In the genomic region with DNA sequence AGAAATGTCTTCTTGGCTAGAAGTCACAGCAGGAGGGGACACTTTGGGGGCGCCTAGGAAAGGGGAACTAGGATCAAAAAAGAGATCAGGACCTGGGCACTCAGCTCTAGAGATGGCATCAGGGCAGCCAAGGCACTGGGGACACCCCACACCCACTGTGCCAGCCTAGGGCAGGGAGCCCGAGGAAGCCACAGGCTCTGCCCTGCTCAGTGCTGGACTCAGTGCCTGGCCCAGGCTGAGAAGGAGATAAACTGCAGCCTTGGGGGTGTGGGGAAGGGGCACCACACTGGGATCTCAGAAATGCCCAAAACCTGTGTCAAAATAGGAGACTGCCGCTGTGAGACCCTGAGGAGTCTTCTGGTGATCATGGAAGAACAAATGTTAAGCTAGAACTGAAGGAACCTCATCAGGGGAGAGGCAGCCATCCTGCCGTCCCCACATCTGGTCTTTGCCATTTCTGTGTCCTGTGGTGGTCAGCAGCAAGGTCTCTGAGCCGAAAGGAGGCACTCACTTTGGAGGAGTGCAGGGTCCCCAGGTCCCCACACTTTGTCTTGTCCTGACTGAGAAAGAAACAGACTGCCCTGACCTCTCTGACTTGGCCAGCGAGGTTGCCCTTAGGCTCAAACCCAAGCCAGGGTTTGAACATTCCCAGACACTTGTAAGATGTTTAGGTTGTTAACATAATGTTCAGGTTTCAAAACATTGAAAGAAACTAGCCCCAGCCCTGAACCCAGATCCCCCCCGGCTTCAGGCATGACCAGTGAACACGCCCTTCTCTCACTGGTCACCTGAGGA, we compare ENCODE assay signal across 15 cellular contexts. TPM values are rescaled to one million over a fixed set of nuclear protein-coding genes. Genes with fewer than 3 reads are reported as not detected.
DNase-seq lines count a peak whose midpoint lies in the region; ATAC-seq, FAIRE-seq and TF ChIP-seq lines count a peak whose summit lies in the region.
"Had no signal": no experiment of that assay in that cellular context is flagged by ENCODE, and none has a peak within 500 bp of the region (broad histone marks: within the 10 kb centered on the region; RNA-seq: fewer than 3 reads in every experiment).

No MANE protein-coding gene starts in this region.

- H3K27me3 Mint-ChIP-seq in activated CD4-positive, alpha-beta T cell treated with anti-CD3 and anti-CD28 coated beads for 36 hours, result no peaks in the 10 kb centered on the region
- H3K27me3 Mint-ChIP-seq in brain, result peaks cover 3% of the 10 kb centered on the region

- peak overlapping the region; percentile 32 for H3K4me3 Mint-ChIP-seq in activated CD4-positive, alpha-beta T cell treated with anti-CD3 and anti-CD28 coated beads for 36 hours
- peak overlapping the region; percentile 48 to 86 (median 84) for H3K4me3 Mint-ChIP-seq in brain

- POLR2A ChIA-PET in activated CD4-positive, alpha-beta T cell treated with anti-CD3 and anti-CD28 coated beads for 36 hours (lab: Charles Lee), result no interaction called here

- H3K9me3 ChIP-seq in MG63 (no peaks in the 10 kb centered on the region; the same call in 1 of the 2 replicates), gastrocnemius medialis (no peaks in the 10 kb centered on the region), small intestine (ENCODE audit: control insufficient read depth, low read depth) (no peaks in the 10 kb centered on the region)
- H3K9me3 ChIP-seq: thyroid gland had no signal

- H3K36me3 ChIP-seq in MG63 (peaks cover 72% of the 10 kb centered on the region), gastrocnemius medialis (peaks cover 0 to 32% of the 10 kb centered on the region in 2 donors), small intestine (ENCODE audit: control insufficient read depth in 2 of 2, insufficient read depth in 2 of 2, low read length in 2 of 2) (peaks cover 4 to 16% of the 10 kb centered on the region in 2 donors)

- H3K27ac ChIP-seq in gastrocnemius medialis (peak overlapping the region in 2 of 4 donors; percentile 80 to 91), small intestine (ENCODE audit: low read depth in 1 of 2, low read length in 1 of 2) (no peak overlapping the region)

- peaks cover 34% of the 10 kb centered on the region for H3K36me3 Mint-ChIP-seq in activated CD4-positive, alpha-beta T cell treated with anti-CD3 and anti-CD28 coated beads for 36 hours (ENCODE audit: low read depth)
- H3K36me3 Mint-ChIP-seq in brain, result peaks cover 26% of the 10 kb centered on the region

- no peaks in the 10 kb centered on the region for H3K27me3 ChIP-seq in MG63
- no peaks in the 10 kb centered on the region for H3K27me3 ChIP-seq in gastrocnemius medialis
- no peaks in the 10 kb centered on the region for H3K27me3 ChIP-seq in small intestine (ENCODE audit: control insufficient read depth in 2 of 2, insufficient read depth in 2 of 2, low read length in 2 of 2)
- H3K27me3 ChIP-seq: thyroid gland had no signal

- CTCF ChIA-PET in activated CD4-positive, alpha-beta T cell treated with anti-CD3 and anti-CD28 coated beads for 36 hours (lab: Charles Lee), result interaction anchor here (1.3 kb wide), 1 partner anchor 63 kb away, joined by 7 read pairs; no protein-coding TSS in a partner anchor

- intact Hi-C loops in activated CD4-positive, alpha-beta T cell treated with anti-CD3 and anti-CD28 coated beads for 36 hours (cut with DNase I, micrococcal nuclease), result loop anchor here (2.0 to 5.0 kb wide), 9 partner anchors 23 to 351 kb away; a partner anchor contains a TSS
- intact Hi-C loops in posterior vena cava (cut with DNase I), result no loop called here
- intact Hi-C loops in gastrocnemius medialis (cut with DNase I; ENCODE audit: low total_unique reads), result no loop called here

- no peak for TF ChIP-seq POLR2A in gastrocnemius medialis (IDR thresholded peaks at IDR 0.05)

- peak overlapping the region; percentile 63 for H3K27ac Mint-ChIP-seq in activated CD4-positive, alpha-beta T cell treated with anti-CD3 and anti-CD28 coated beads for 36 hours
- peak overlapping the region in 2 of 5 experiments; percentile 12 to 62 for H3K27ac Mint-ChIP-seq in brain

- FAIRE-seq in small intestine (lab: Jason Lieb, UNC), result no peak
- FAIRE-seq: A204.1, bronchial epithelial cell, GM12892 had no signal

- no peaks in the 10 kb centered on the region for H3K9me3 Mint-ChIP-seq in activated CD4-positive, alpha-beta T cell treated with anti-CD3 and anti-CD28 coated beads for 36 hours (ENCODE audit: low read depth)
- no peaks in the 10 kb centered on the region for H3K9me3 Mint-ChIP-seq in brain

- WGBS in small intestine, 3 donors, result 88 to 90% (median 89%) methylated on average over 8 of the region's 8 CpGs

- ATAC-seq in activated CD4-positive, alpha-beta T cell treated with anti-CD3 and anti-CD28 coated beads for 36 hours, result no peak
- ATAC-seq in gastrocnemius medialis, result no peak

- DNase-seq in activated CD4-positive, alpha-beta T cell treated with anti-CD3 and anti-CD28 coated beads for 36 hours, result no peak
- no peak for DNase-seq in activated CD4-positive, alpha-beta T cell treated with anti-CD3 and anti-CD28 coated beads for 1 hour
- DNase-seq in MG63 (no peak), posterior vena cava (ENCODE audit: low spot score) (peak; percentile 45), pons (ENCODE audit: low spot score) (no peak), gastrocnemius medialis (no peak), small intestine (no peak)
- DNase-seq: DMS79 treated with DMSO at 0.1 percent for 48 hours, NCI-H2029, thyroid gland had no signal

- in situ Hi-C loops in gastrocnemius medialis (cut with MboI; ENCODE audit: low sequenced_read_pairs in 4 of 4), result no loop called here

- TF ChIP-seq CTCF in brain (conservative IDR thresholded peaks at IDR 0.05), result no peak
- TF ChIP-seq CTCF in gastrocnemius medialis (IDR thresholded peaks at IDR 0.05 in 4 of 5, conservative IDR thresholded peaks at IDR 0.05 in 1 of 5), result no peak

- H3K4me1 Mint-ChIP-seq in activated CD4-positive, alpha-beta T cell treated with anti-CD3 and anti-CD28 coated beads for 36 hours, result peaks cover 29% of the 10 kb centered on the region
- H3K4me1 Mint-ChIP-seq in brain, result peaks cover 32% of the 10 kb centered on the region

- H3K4me1 ChIP-seq in gastrocnemius medialis, result peaks cover 11 to 23% of the 10 kb centered on the region in 2 donors
- H3K4me1 ChIP-seq in small intestine (ENCODE audit: control insufficient read depth in 2 of 2, insufficient read depth in 1 of 2, low read depth in 1 of 2, low read length in 1 of 2), result peaks cover 4 to 6% of the 10 kb centered on the region in 2 donors

- peak overlapping the region; percentile 95; the same call in 1 of the 2 replicates for H3K4me3 ChIP-seq in MG63
- H3K4me3 ChIP-seq in gastrocnemius medialis, result no peak overlapping the region
- H3K4me3 ChIP-seq in small intestine (ENCODE audit: low read depth in 1 of 2, low read length in 2 of 2), result no peak overlapping the region

RNA-seq across cellular contexts. Expression of a gene that starts 2.3 kb away (rescaled TPM):
- total RNA-seq in activated CD4-positive, alpha-beta T cell treated with anti-CD3 and anti-CD28 coated beads for 36 hours, result 10 to 100 TPM; 36.4 to 52.0 TPM
- 39.5 and 66.1 TPM in 2 replicates for total RNA-seq in MG63 (2014; rRNA removed; shearing (Covaris generic); ENCODE audit: low replicate concordance)
- polyA plus RNA-seq in brain (ENCODE audit: insufficient read depth, low read depth, low replicate concordance), result 49.6 TPM
- total RNA-seq in posterior vena cava, result 10 to 100 TPM; 35.7 to 38.1 TPM
- total RNA-seq in gastrocnemius medialis, result 10 to 100 TPM; 26.9 to 35.1 (median 27.8) TPM
- polyA plus RNA-seq in small intestine, result 10 to 100 TPM; 60.6 to 78.6 (median 61.0) TPM

RNA-seq across cellular contexts. Expression of a gene that starts 2.4 kb away (rescaled TPM):
- total RNA-seq in activated CD4-positive, alpha-beta T cell treated with anti-CD3 and anti-CD28 coated beads for 36 hours, result 10 to 100 TPM; 15.3 to 21.9 TPM
- total RNA-seq in MG63 (2014; rRNA removed; shearing (Covaris generic); ENCODE audit: low replicate concordance), result 23.9 and 46.2 TPM in 2 replicates
- polyA plus RNA-seq in brain (ENCODE audit: insufficient read depth, low read depth, low replicate concordance) (24.3 TPM), small intestine (10 to 100 TPM; 26.4 to 39.8 (median 34.9) TPM)
- total RNA-seq in posterior vena cava (10 to 100 TPM; 15.1 to 15.2 TPM), gastrocnemius medialis (10 to 100 TPM; 13.4 to 20.8 (median 15.5) TPM)

RNA-seq across cellular contexts. Expression of a gene that starts 9.0 kb away (rescaled TPM):
- total RNA-seq in activated CD4-positive, alpha-beta T cell treated with anti-CD3 and anti-CD28 coated beads for 36 hours, result 1 to 10 TPM in 1 of 2 experiments, under 1 TPM in 1; 0.21 to 1.7 TPM
- total RNA-seq in MG63 (2014; rRNA removed; shearing (Covaris generic); ENCODE audit: low replicate concordance), result not detected in 2 replicates
- polyA plus RNA-seq in brain (ENCODE audit: insufficient read depth, low read depth, low replicate concordance) (7.1 TPM), small intestine (10 to 100 TPM in 1 of 3 donors, 1 to 10 TPM in 2; 4.2 to 15.9 (median 7.3) TPM)
- total RNA-seq in posterior vena cava (1 to 10 TPM; 5.4 to 7.0 TPM), gastrocnemius medialis (1 to 10 TPM; 1.2 to 4.8 (median 3.1) TPM)
- total RNA-seq: T-helper 1 cell treated with Interleukin-12 subunit alpha and Interleukin-12 subunit beta and Interleukin-4 antibody, amounts not matched to agents 30 ng/mL and 1 ng/mL, for 36 hours had no signal

RNA-seq across cellular contexts. Expression of a gene that starts 31.0 kb away (rescaled TPM):
- 10 to 100 TPM in 1 of 2 experiments, 1 to 10 TPM in 1; 7.3 to 10.2 TPM for total RNA-seq in activated CD4-positive, alpha-beta T cell treated with anti-CD3 and anti-CD28 coated beads for 36 hours
- total RNA-seq in MG63 (2014; rRNA removed; shearing (Covaris generic); ENCODE audit: low replicate concordance), result 2.8 and 5.7 TPM in 2 replicates
- polyA plus RNA-seq in brain (ENCODE audit: insufficient read depth, low read depth, low replicate concordance), result 5.6 TPM
- 1 to 10 TPM; 4.2 to 4.9 TPM for total RNA-seq in posterior vena cava
- total RNA-seq in gastrocnemius medialis, result 1 to 10 TPM; 2.0 to 6.3 (median 4.1) TPM
- 10 to 100 TPM; 10.8 to 48.4 (median 34.4) TPM for polyA plus RNA-seq in small intestine

RNA-seq across cellular contexts. Expression of a gene that starts 34.1 kb away (rescaled TPM):
- total RNA-seq in activated CD4-positive, alpha-beta T cell treated with anti-CD3 and anti-CD28 coated beads for 36 hours, result 10 to 100 TPM; 30.9 to 34.9 TPM
- 49.0 and 123 TPM in 2 replicates for total RNA-seq in MG63 (2014; rRNA removed; shearing (Covaris generic); ENCODE audit: low replicate concordance)
- polyA plus RNA-seq in brain (ENCODE audit: insufficient read depth, low read depth, low replicate concordance), result 47.5 TPM
- total RNA-seq in posterior vena cava, result 100 to 1,000 TPM in 1 of 2 donors, 10 to 100 TPM in 1; 54.0 to 112 TPM
- total RNA-seq in gastrocnemius medialis, result 10 to 100 TPM; 26.0 to 58.7 (median 39.1) TPM
- 10 to 100 TPM; 11.6 to 19.0 (median 16.2) TPM for polyA plus RNA-seq in small intestine

Comparison
In these comparisons a context has a peak if more than half of its experiments do, and no peak if none do; other contexts are left out.
1. intact Hi-C loops: an anchor here in activated CD4-positive, alpha-beta T cell treated with anti-CD3 and anti-CD28 coated beads for 36 hours (2.0 to 5.0 kb wide); none called in posterior vena cava and gastrocnemius medialis.